1 cellular context compared by ENCODE assay signal in the genomic region with DNA sequence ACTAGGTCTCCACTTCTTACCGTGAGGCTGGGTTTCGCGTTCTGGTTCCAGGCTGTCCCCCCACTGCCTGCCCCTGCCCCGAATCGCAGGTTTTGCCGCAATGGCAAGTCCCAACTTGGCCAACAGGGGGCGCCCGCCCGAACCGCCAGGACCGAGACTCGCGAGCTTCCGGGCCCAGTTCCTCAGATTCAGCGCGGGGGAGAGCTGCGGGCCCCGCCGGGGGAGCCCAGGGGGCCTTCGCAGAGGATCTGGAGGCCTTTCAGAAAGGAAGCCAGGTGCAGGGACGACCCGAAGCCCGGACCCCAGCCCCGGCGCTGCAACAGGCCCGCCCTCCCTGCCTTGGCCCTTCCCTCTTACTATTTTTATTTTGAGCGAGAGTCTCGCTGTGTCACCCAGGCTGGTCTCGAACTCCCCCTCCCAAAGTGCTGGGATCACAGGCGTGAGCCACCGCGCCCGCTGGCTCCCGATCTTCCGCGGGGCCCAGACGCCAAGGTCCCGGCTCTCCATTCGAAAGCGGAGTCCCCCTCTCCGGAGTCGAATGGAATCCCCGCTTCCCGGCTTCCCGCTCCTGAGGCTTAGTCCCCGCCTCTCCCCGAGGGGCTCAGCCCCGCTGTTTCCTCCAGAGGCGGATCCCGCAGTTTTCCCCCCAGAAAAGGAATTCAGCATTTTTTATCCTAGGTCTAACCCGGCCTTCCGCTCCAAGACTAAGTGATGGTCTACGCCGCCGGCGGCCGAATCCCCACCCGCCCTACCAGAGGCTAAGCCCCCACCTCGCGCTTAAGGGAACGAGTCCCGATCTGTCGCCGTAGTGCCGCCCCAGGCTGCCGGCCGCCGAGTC.
A peak's percentile ranks its signal among the peaks of the same experiment; 100 is the strongest.
TF ChIP-seq lines count a peak whose summit lies in the region.

No MANE protein-coding gene starts in this region.

TF ChIP-seq in HepG2, 621 proteins besides CTCF, POLR2A, EP300 and RAD21 (continued from another document and continues in another):
- TF ChIP-seq, protein P1, sequence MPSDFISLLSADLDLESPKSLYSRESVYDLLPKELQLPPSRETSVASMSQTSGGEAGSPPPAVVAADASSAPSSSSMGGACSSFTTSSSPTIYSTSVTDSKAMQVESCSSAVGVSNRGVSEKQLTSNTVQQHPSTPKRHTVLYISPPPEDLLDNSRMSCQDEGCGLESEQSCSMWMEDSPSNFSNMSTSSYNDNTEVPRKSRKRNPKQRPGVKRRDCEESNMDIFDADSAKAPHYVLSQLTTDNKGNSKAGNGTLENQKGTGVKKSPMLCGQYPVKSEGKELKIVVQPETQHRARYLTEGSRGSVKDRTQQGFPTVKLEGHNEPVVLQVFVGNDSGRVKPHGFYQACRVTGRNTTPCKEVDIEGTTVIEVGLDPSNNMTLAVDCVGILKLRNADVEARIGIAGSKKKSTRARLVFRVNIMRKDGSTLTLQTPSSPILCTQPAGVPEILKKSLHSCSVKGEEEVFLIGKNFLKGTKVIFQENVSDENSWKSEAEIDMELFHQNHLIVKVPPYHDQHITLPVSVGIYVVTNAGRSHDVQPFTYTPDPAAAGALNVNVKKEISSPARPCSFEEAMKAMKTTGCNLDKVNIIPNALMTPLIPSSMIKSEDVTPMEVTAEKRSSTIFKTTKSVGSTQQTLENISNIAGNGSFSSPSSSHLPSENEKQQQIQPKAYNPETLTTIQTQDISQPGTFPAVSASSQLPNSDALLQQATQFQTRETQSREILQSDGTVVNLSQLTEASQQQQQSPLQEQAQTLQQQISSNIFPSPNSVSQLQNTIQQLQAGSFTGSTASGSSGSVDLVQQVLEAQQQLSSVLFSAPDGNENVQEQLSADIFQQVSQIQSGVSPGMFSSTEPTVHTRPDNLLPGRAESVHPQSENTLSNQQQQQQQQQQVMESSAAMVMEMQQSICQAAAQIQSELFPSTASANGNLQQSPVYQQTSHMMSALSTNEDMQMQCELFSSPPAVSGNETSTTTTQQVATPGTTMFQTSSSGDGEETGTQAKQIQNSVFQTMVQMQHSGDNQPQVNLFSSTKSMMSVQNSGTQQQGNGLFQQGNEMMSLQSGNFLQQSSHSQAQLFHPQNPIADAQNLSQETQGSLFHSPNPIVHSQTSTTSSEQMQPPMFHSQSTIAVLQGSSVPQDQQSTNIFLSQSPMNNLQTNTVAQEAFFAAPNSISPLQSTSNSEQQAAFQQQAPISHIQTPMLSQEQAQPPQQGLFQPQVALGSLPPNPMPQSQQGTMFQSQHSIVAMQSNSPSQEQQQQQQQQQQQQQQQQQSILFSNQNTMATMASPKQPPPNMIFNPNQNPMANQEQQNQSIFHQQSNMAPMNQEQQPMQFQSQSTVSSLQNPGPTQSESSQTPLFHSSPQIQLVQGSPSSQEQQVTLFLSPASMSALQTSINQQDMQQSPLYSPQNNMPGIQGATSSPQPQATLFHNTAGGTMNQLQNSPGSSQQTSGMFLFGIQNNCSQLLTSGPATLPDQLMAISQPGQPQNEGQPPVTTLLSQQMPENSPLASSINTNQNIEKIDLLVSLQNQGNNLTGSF (CRISPR knock-in tag; IDR thresholded peaks at IDR 0.05): no peak; the same call in 1 of the 2 replicates
- no peak for TF ChIP-seq FOXP1 (IDR thresholded peaks at IDR 0.05)
- no peak for TF ChIP-seq FOXP1 (CRISPR knock-in tag; IDR thresholded peaks at IDR 0.05)
- TF ChIP-seq ZNF160 (CRISPR knock-in tag; IDR thresholded peaks at IDR 0.05): no peak; the same call in 1 of the 2 replicates
- TF ChIP-seq ZNF17 (CRISPR knock-in tag; IDR thresholded peaks at IDR 0.05): no peak
- no peak for TF ChIP-seq ZNF660 (CRISPR knock-in tag; IDR thresholded peaks at IDR 0.05; ENCODE audit: borderline replicate concordance, low read depth)
- TF ChIP-seq ZNF326 (CRISPR knock-in tag; IDR thresholded peaks at IDR 0.05; ENCODE audit: borderline replicate concordance): no peak
- TF ChIP-seq, protein P2, sequence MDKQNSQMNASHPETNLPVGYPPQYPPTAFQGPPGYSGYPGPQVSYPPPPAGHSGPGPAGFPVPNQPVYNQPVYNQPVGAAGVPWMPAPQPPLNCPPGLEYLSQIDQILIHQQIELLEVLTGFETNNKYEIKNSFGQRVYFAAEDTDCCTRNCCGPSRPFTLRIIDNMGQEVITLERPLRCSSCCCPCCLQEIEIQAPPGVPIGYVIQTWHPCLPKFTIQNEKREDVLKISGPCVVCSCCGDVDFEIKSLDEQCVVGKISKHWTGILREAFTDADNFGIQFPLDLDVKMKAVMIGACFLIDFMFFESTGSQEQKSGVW (CRISPR knock-in tag; IDR thresholded peaks at IDR 0.05; ENCODE audit: borderline replicate concordance): no peak
- TF ChIP-seq MAFK (conservative IDR thresholded peaks at IDR 0.05 in 1 of 2, IDR thresholded peaks at IDR 0.05 in 1 of 2; ENCODE audit: low read length in 2 of 2): peak; percentile 3 to 48; a peak in 2 of 4 replicates
- no peak for TF ChIP-seq SRY (CRISPR knock-in tag; IDR thresholded peaks at IDR 0.05)
- no peak for TF ChIP-seq ZNF589 (CRISPR knock-in tag; conservative IDR thresholded peaks at IDR 0.05)
- no peak for TF ChIP-seq ZNF790 (CRISPR knock-in tag; IDR thresholded peaks at IDR 0.05; ENCODE audit: borderline replicate concordance)
- TF ChIP-seq MXI1 (IDR thresholded peaks at IDR 0.05; ENCODE audit: borderline replicate concordance, low read depth, low read length): peak; percentile 39; the same call in 1 of the 3 replicates
- TF ChIP-seq ZNF510 (CRISPR knock-in tag; IDR thresholded peaks at IDR 0.05; ENCODE audit: low read depth): 0 out of 2 replicates have a peak, but pooled peaks have one; percentile 39
- TF ChIP-seq KAT8 (CRISPR knock-in tag; IDR thresholded peaks at IDR 0.05): peak; percentile 63
- TF ChIP-seq ZNF441 (CRISPR knock-in tag; IDR thresholded peaks at IDR 0.05; ENCODE audit: borderline replicate concordance): no peak
- no peak; the same call in 1 of the 2 replicates for TF ChIP-seq ARID2 (CRISPR knock-in tag; IDR thresholded peaks at IDR 0.05; ENCODE audit: borderline replicate concordance)
- TF ChIP-seq, protein P3, sequence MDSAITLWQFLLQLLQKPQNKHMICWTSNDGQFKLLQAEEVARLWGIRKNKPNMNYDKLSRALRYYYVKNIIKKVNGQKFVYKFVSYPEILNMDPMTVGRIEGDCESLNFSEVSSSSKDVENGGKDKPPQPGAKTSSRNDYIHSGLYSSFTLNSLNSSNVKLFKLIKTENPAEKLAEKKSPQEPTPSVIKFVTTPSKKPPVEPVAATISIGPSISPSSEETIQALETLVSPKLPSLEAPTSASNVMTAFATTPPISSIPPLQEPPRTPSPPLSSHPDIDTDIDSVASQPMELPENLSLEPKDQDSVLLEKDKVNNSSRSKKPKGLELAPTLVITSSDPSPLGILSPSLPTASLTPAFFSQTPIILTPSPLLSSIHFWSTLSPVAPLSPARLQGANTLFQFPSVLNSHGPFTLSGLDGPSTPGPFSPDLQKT (CRISPR knock-in tag; IDR thresholded peaks at IDR 0.05; ENCODE audit: borderline replicate concordance): no peak
- peak; percentile 72 for TF ChIP-seq ZSCAN20 (CRISPR knock-in tag; IDR thresholded peaks at IDR 0.05; ENCODE audit: borderline replicate concordance)
- TF ChIP-seq CENPBD1 (CRISPR knock-in tag; IDR thresholded peaks at IDR 0.05; ENCODE audit: borderline replicate concordance, low read depth): no peak
- TF ChIP-seq ZNF704 (CRISPR knock-in tag; IDR thresholded peaks at IDR 0.05; ENCODE audit: borderline replicate concordance): peak; percentile 60; the same call in 1 of the 2 replicates
- peak; percentile 37; the same call in 1 of the 2 replicates for TF ChIP-seq HDAC1 (CRISPR knock-in tag; IDR thresholded peaks at IDR 0.05)
- TF ChIP-seq SALL1 (CRISPR knock-in tag; IDR thresholded peaks at IDR 0.05): peak; percentile 54
- TF ChIP-seq NR3C1 (CRISPR knock-in tag; IDR thresholded peaks at IDR 0.05): no peak
- no peak; the same call in 1 of the 2 replicates for TF ChIP-seq SETDB1 (CRISPR knock-in tag; IDR thresholded peaks at IDR 0.05; ENCODE audit: borderline replicate concordance)
- TF ChIP-seq PITX1 (CRISPR knock-in tag; IDR thresholded peaks at IDR 0.05): peak; percentile 65
- TF ChIP-seq, protein P4, sequence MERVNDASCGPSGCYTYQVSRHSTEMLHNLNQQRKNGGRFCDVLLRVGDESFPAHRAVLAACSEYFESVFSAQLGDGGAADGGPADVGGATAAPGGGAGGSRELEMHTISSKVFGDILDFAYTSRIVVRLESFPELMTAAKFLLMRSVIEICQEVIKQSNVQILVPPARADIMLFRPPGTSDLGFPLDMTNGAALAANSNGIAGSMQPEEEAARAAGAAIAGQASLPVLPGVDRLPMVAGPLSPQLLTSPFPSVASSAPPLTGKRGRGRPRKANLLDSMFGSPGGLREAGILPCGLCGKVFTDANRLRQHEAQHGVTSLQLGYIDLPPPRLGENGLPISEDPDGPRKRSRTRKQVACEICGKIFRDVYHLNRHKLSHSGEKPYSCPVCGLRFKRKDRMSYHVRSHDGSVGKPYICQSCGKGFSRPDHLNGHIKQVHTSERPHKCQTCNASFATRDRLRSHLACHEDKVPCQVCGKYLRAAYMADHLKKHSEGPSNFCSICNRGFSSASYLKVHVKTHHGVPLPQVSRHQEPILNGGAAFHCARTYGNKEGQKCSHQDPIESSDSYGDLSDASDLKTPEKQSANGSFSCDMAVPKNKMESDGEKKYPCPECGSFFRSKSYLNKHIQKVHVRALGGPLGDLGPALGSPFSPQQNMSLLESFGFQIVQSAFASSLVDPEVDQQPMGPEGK (CRISPR knock-in tag; IDR thresholded peaks at IDR 0.05): peak; percentile 90
- peak; percentile 80; the same call in 1 of the 2 replicates for TF ChIP-seq ZZZ3 (CRISPR knock-in tag; IDR thresholded peaks at IDR 0.05; ENCODE audit: borderline replicate concordance)
- no peak for TF ChIP-seq FOSL1 (CRISPR knock-in tag; IDR thresholded peaks at IDR 0.05; ENCODE audit: borderline replicate concordance)
- peak; percentile 37; the same call in 1 of the 2 replicates for TF ChIP-seq PRMT3 (CRISPR knock-in tag; IDR thresholded peaks at IDR 0.05; ENCODE audit: borderline replicate concordance, low read depth)
- no peak; the same call in none of the 2 replicates for TF ChIP-seq ZBTB7B (CRISPR knock-in tag; IDR thresholded peaks at IDR 0.05)
- TF ChIP-seq, protein P5, sequence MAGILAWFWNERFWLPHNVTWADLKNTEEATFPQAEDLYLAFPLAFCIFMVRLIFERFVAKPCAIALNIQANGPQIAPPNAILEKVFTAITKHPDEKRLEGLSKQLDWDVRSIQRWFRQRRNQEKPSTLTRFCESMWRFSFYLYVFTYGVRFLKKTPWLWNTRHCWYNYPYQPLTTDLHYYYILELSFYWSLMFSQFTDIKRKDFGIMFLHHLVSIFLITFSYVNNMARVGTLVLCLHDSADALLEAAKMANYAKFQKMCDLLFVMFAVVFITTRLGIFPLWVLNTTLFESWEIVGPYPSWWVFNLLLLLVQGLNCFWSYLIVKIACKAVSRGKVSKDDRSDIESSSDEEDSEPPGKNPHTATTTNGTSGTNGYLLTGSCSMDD (CRISPR knock-in tag; IDR thresholded peaks at IDR 0.05): no peak
- no peak for TF ChIP-seq ZNF20 (CRISPR knock-in tag; IDR thresholded peaks at IDR 0.05)
- TF ChIP-seq, protein P6, sequence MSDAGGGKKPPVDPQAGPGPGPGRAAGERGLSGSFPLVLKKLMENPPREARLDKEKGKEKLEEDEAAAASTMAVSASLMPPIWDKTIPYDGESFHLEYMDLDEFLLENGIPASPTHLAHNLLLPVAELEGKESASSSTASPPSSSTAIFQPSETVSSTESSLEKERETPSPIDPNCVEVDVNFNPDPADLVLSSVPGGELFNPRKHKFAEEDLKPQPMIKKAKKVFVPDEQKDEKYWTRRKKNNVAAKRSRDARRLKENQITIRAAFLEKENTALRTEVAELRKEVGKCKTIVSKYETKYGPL (CRISPR knock-in tag; IDR thresholded peaks at IDR 0.05): no peak
- no peak for TF ChIP-seq FOXA1 (IDR thresholded peaks at IDR 0.05)
- TF ChIP-seq FOXA1 (CRISPR knock-in tag; IDR thresholded peaks at IDR 0.05): no peak
- TF ChIP-seq ZNF136 (CRISPR knock-in tag; IDR thresholded peaks at IDR 0.05; ENCODE audit: low read depth): no peak
- TF ChIP-seq GATA4 (IDR thresholded peaks at IDR 0.05; ENCODE audit: borderline replicate concordance, low read depth): no peak; the same call in 1 of the 2 replicates
- TF ChIP-seq ZSCAN12 (CRISPR knock-in tag; IDR thresholded peaks at IDR 0.05): 0 out of 2 replicates have a peak, but pooled peaks have one; percentile 44
- peak; percentile 94 for TF ChIP-seq ZNF558 (CRISPR knock-in tag; IDR thresholded peaks at IDR 0.05; ENCODE audit: borderline replicate concordance)
- TF ChIP-seq PRPF4 (IDR thresholded peaks at IDR 0.05; ENCODE audit: low read depth, low read length, poor library complexity, severe bottlenecking): no peak
- TF ChIP-seq, protein P7, sequence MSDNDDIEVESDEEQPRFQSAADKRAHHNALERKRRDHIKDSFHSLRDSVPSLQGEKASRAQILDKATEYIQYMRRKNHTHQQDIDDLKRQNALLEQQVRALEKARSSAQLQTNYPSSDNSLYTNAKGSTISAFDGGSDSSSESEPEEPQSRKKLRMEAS (IDR thresholded peaks at IDR 0.05): peak; percentile 38
- TF ChIP-seq ZKSCAN8 (CRISPR knock-in tag; IDR thresholded peaks at IDR 0.05; ENCODE audit: borderline replicate concordance): no peak
- TF ChIP-seq TBX2 (CRISPR knock-in tag; IDR thresholded peaks at IDR 0.05; ENCODE audit: borderline replicate concordance): no peak; the same call in 1 of the 2 replicates
- no peak for TF ChIP-seq MAZ (IDR thresholded peaks at IDR 0.05; ENCODE audit: borderline replicate concordance, low read depth, low read length)
- TF ChIP-seq MAZ (CRISPR knock-in tag; IDR thresholded peaks at IDR 0.05; ENCODE audit: low read depth): no peak; the same call in 1 of the 2 replicates
- TF ChIP-seq FOXP4 (CRISPR knock-in tag; IDR thresholded peaks at IDR 0.05): no peak; the same call in 1 of the 2 replicates
- 0 out of 2 replicates have a peak, but pooled peaks have one; percentile 4 for TF ChIP-seq ISL2 (CRISPR knock-in tag; IDR thresholded peaks at IDR 0.05)
